14 cellular contexts compared by ENCODE assay signal in the genomic region with DNA sequence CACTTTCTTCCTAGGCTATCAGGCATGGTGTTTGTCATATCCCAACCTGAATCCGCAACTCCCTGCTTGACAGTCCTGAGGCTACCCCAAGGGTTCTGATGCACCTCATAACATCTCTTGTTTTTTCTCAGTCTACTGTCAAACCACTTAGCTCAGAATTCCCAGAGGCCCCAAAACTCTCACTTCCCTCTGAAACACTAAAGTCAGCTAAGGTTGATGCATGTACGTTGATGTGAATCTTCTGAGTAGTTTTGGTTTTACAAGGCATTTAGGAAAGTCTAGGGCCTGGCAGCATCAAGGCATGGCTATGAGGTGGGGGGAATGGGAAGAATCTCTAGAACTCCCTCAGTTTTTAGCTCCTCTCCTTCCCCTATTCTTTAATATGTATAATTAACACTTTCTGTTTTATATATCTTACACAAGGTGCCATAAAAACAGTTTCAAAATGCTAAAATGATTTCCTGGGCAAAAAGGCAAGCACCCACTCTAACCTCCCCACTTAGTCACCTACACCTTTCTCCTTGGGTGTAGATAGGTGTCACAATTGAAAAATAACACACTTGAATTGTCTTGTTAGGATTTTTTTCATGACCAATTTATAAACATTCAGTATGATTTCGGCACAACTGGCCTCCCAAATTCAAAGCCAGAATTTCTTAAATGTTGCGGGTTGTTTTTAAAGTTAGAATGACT.
DNase-seq lines count a peak whose midpoint lies in the region; ATAC-seq, FAIRE-seq and TF ChIP-seq lines count a peak whose summit lies in the region.
"Had no signal": no experiment of that assay in that cellular context is flagged by ENCODE, and none has a peak within 500 bp of the region (broad histone marks: within the 10 kb centered on the region; RNA-seq: fewer than 3 reads in every experiment).

No MANE protein-coding gene starts in this region.

- no peak overlapping the region for H3K4me3 ChIP-seq in small intestine (ENCODE audit: low read depth in 1 of 2, low read length in 2 of 2)
- no peak overlapping the region for H3K4me3 ChIP-seq in coronary artery

- H3K9me3 ChIP-seq in KOPT-K1 (ENCODE audit: insufficient read depth, low read length, poor library complexity, severe bottlenecking) (no peaks in the 10 kb centered on the region), small intestine (ENCODE audit: control insufficient read depth, low read depth) (no peaks in the 10 kb centered on the region)

- WGBS in small intestine, 3 donors = 91 to 93% (median 91%) methylated on average over 4 of the region's 4 CpGs

- peak overlapping the region; percentile 94 for H3K27ac ChIP-seq in KOPT-K1 (ENCODE audit: low read depth, low read length, poor library complexity, severe bottlenecking)
- H3K27ac ChIP-seq in small intestine (ENCODE audit: low read depth in 1 of 2, low read length in 1 of 2) = no peak overlapping the region
- no peak overlapping the region for H3K27ac ChIP-seq in coronary artery
- H3K27ac ChIP-seq: C4-2B had no signal

- no peaks in the 10 kb centered on the region for H3K27me3 ChIP-seq in small intestine (ENCODE audit: control insufficient read depth in 2 of 2, insufficient read depth in 2 of 2, low read length in 2 of 2)

- TF ChIP-seq CTCF in coronary artery (IDR thresholded peaks at IDR 0.05) = no peak

- peak; percentile 90 for ATAC-seq in GM19438 (IDR thresholded peaks at IDR 0.05; ENCODE audit: low read depth, unreplicated experiment)
- peak; percentile 85 for ATAC-seq in HG02938 (IDR thresholded peaks at IDR 0.05; ENCODE audit: unreplicated experiment)
- ATAC-seq: natural killer cell, WTC11 had no signal

- no peak for DNase-seq in GM12891 (ENCODE audit: insufficient read length, low spot score)
- no peak for DNase-seq in HUDEP-2 (lab: John Stamatoyannopoulos, UW; ENCODE audit: unreplicated experiment in 76 of 76)
- DNase-seq in NCI-H226 = no peak
- no peak for DNase-seq in small intestine
- no peak for DNase-seq in coronary artery (ENCODE audit: low spot score)
- DNase-seq: natural killer cell; NK-92 treated with Interleukin-12 subunit alpha and Interleukin-12 subunit beta, amount 100 ng/mL, for 24 hours; stimulated activated CD4-positive, alpha-beta T cell treated with anti-CD3 and anti-CD28 coated beads, Interleukin-15, amount 100 ng/mL, for 24 hours; substantia nigra had no signal

- no peaks in the 10 kb centered on the region for H3K36me3 ChIP-seq in KOPT-K1 (ENCODE audit: insufficient read depth, low read length)
- no peaks in the 10 kb centered on the region for H3K36me3 ChIP-seq in small intestine (ENCODE audit: control insufficient read depth in 2 of 2, insufficient read depth in 2 of 2, low read length in 2 of 2)

- FAIRE-seq in GM12891 (lab: Jason Lieb, UNC) (peak; percentile 85), small intestine (lab: Jason Lieb, UNC) (no peak)

- H3K4me1 ChIP-seq in small intestine (ENCODE audit: control insufficient read depth in 2 of 2, insufficient read depth in 1 of 2, low read depth in 1 of 2, low read length in 1 of 2) = no peaks in the 10 kb centered on the region

- TF ChIP-seq POLR2A in GM12891 (IDR thresholded peaks at IDR 0.05; ENCODE audit: low read depth, low read length) = no peak

TF ChIP-seq in GM12891, 5 proteins besides CTCF, POLR2A, EP300 and RAD21:
- TF ChIP-seq TAF1 (IDR thresholded peaks at IDR 0.05; ENCODE audit: low read depth, low read length) = no peak
- no peak for TF ChIP-seq POLR2AphosphoS5 (IDR thresholded peaks at IDR 0.05; ENCODE audit: low read depth, low read length)
- TF ChIP-seq PAX5 (IDR thresholded peaks at IDR 0.05; ENCODE audit: insufficient read depth, low read length, severe bottlenecking) = no peak
- 0 out of 2 replicates have a peak, but pooled peaks have one; percentile 33 for TF ChIP-seq POU2F2 (IDR thresholded peaks at IDR 0.05; ENCODE audit: low read depth, low read length)
- TF ChIP-seq SPI1 (IDR thresholded peaks at IDR 0.05; ENCODE audit: low read depth, low read length) = peak; percentile 97
